Comparison of ENCODE assay signal across 1 cellular context in genomic region chr20:32285621-32286334, GRCh38.
TF ChIP-seq lines count a peak whose summit lies in the region.

No MANE protein-coding gene starts in this region.

TF ChIP-seq in IMR-90, 13 proteins besides CTCF, POLR2A, EP300 and RAD21 (continued from another document):
- TF ChIP-seq ELK1 (IDR thresholded peaks at IDR 0.05; ENCODE audit: borderline replicate concordance, low read depth, low read length) (no peak), NFE2L2 (IDR thresholded peaks at IDR 0.05; ENCODE audit: low read depth, low read length) (no peak), BHLHE40 (IDR thresholded peaks at IDR 0.05; ENCODE audit: low read depth, low read length) (no peak)
- TF ChIP-seq, protein P1, sequence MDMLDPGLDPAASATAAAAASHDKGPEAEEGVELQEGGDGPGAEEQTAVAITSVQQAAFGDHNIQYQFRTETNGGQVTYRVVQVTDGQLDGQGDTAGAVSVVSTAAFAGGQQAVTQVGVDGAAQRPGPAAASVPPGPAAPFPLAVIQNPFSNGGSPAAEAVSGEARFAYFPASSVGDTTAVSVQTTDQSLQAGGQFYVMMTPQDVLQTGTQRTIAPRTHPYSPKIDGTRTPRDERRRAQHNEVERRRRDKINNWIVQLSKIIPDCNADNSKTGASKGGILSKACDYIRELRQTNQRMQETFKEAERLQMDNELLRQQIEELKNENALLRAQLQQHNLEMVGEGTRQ (IDR thresholded peaks at IDR 0.05; ENCODE audit: low read depth, low read length): no peak
TF ChIP-seq in IMR-90: peak in this region for 0.
